ENCODE assay signal across 17 cellular contexts in the genomic region with DNA sequence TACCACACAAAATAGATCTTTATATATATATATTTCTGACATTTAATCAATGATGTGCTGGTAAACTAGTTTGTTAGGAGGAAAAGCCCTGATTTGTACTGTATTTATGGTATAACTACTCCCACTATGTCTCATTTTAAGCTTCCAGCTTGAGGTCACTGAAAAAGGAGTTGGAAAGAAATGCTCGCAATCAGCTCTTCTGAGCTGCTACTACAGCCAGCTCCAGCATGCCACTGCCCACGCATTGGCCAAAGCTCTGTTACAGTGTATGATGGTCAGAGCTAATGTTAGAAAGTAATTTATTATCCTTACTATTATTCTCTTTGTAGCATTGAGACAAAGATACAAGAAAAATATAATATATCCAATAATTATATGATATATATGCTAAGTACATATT.
"Had no signal": no experiment of that assay in that cellular context is flagged by ENCODE, and none has a peak within 500 bp of the region (broad histone marks: within the 10 kb centered on the region; RNA-seq: fewer than 3 reads in every experiment).

No MANE protein-coding gene starts in this region.

- H3K27me3 ChIP-seq: cardiac muscle cell, left lung, right atrium auricular region, upper lobe of left lung had no signal

- H3K4me1 ChIP-seq: left lung, upper lobe of left lung had no signal

- H3K27ac ChIP-seq: cardiac muscle cell, left lung, right atrium auricular region, skin epidermis, upper lobe of left lung had no signal

- DNase-seq: activated naive CD4-positive, alpha-beta T cell treated with Interleukin-2 at 50 U/mL for 16 hours; activated T-cell treated with anti-CD3 and anti-CD28 coated beads for 4 hours; head of caudate nucleus; left lung; mucosa of descending colon; natural killer cell; stimulated activated CD4-positive, alpha-beta T cell treated with anti-CD3 and anti-CD28 coated beads, Interleukin-4, amount 100 ng/mL, for 4 hours; stimulated activated CD8-positive, alpha-beta memory T cell treated with anti-CD3 and anti-CD28 coated beads, Interleukin-4, amount 100 ng/mL, for 48 hours; stimulated activated naive CD4-positive, alpha-beta T cell treated with Interleukin-2 at 50 U/mL for 16 hours; upper lobe of left lung had no signal

- H3K27ac Mint-ChIP-seq: memory B cell; natural killer cell; progenitor cell of endocrine pancreas; T-helper 2 cell treated with Interferon-gamma antibody and Interleukin-4, amounts not matched to agents 5 μg/mL and 100 μg/mL, for 36 hours had no signal

- H3K36me3 ChIP-seq: cardiac muscle cell, left lung, right atrium auricular region, upper lobe of left lung had no signal

- H3K4me3 ChIP-seq: cardiac muscle cell, left lung, mucosa of descending colon, right atrium auricular region, skin epidermis, upper lobe of left lung had no signal

- H3K9me3 Mint-ChIP-seq: memory B cell; natural killer cell; T-helper 2 cell treated with Interferon-gamma antibody and Interleukin-4, amounts not matched to agents 5 μg/mL and 100 μg/mL, for 36 hours had no signal

- H3K4me3 Mint-ChIP-seq: memory B cell; natural killer cell; T-helper 2 cell treated with Interferon-gamma antibody and Interleukin-4, amounts not matched to agents 5 μg/mL and 100 μg/mL, for 36 hours had no signal

- ATAC-seq: esophagus mucosa, left lung, mucosa of descending colon, natural killer cell had no signal

- H3K9me3 ChIP-seq: left lung, mucosa of descending colon, right atrium auricular region, upper lobe of left lung had no signal

- H3K4me1 Mint-ChIP-seq: natural killer cell had no signal

- H3K36me3 Mint-ChIP-seq: memory B cell, natural killer cell had no signal
